Comparison of ENCODE assay signal across 18 cellular contexts in the genomic region with DNA sequence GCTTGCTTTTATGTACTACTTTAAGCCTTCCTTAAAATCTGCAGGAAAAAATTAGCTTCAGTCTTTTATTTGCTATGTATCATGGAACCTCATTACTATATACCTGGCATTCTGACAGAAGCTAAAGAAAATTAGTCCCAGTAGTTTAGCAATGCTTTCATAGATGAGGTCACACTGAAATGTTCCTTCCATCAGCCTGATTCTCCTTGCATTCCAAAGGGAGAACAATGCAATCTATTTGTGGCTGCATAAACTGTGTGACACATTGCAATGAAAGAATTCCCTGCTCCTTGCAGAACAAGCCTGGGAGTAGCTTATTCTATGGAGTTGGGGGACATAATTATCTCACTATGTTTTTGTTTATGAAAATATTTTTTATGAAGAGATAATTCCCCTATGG.
DNase-seq lines count a peak whose midpoint lies in the region; ATAC-seq and TF ChIP-seq lines count a peak whose summit lies in the region.
"Had no signal": no experiment of that assay in that cellular context is flagged by ENCODE, and none has a peak within 500 bp of the region (broad histone marks: within the 10 kb centered on the region; RNA-seq: fewer than 3 reads in every experiment).

No MANE protein-coding gene starts in this region.

- H3K27ac Mint-ChIP-seq in natural killer cell = no peak overlapping the region
- H3K27ac Mint-ChIP-seq: activated naive CD4-positive, alpha-beta T cell treated with anti-CD3 and anti-CD28 coated beads, Interleukin-2, amount 50 U/mL, for 24 hours; CD14-positive monocyte; T-helper 1 cell treated with Interleukin-12 subunit alpha and Interleukin-12 subunit beta and Interleukin-4 antibody, amounts not matched to agents 30 μg/mL and 1 μg/mL, for 36 hours had no signal

- H3K9me3 Mint-ChIP-seq in natural killer cell = peaks cover 17% of the 10 kb centered on the region in 2 donors

- peaks cover 7% of the 10 kb centered on the region for H3K36me3 Mint-ChIP-seq in natural killer cell
- H3K36me3 Mint-ChIP-seq: activated naive CD4-positive, alpha-beta T cell treated with anti-CD3 and anti-CD28 coated beads, Interleukin-2, amount 50 U/mL, for 24 hours; CD14-positive monocyte had no signal

- H3K4me1 Mint-ChIP-seq in natural killer cell = no peaks in the 10 kb centered on the region
- H3K4me1 Mint-ChIP-seq: activated naive CD4-positive, alpha-beta T cell treated with anti-CD3 and anti-CD28 coated beads, Interleukin-2, amount 50 U/mL, for 24 hours; CD14-positive monocyte had no signal

- no peaks in the 10 kb centered on the region for H3K27me3 Mint-ChIP-seq in natural killer cell (ENCODE audit: low read depth in 2 of 2)
- H3K27me3 Mint-ChIP-seq: activated naive CD4-positive, alpha-beta T cell treated with anti-CD3 and anti-CD28 coated beads, Interleukin-2, amount 50 U/mL, for 24 hours had no signal

- intact Hi-C loops in left ventricle myocardium superior (cut with micrococcal nuclease) (no loop called here), natural killer cell (cut with micrococcal nuclease) (no loop called here)

- TF ChIP-seq CTCF in natural killer cell (IDR thresholded peaks at IDR 0.05) = no peak

- DNase-seq in LHCN-M2 (ENCODE audit: low read depth) = peak; percentile 92
- peak; percentile 4 for DNase-seq in cerebellar cortex (ENCODE audit: low spot score)
- DNase-seq in left ventricle myocardium superior = no peak
- DNase-seq in renal cortical epithelial cell (ENCODE audit: low read depth) = peak; percentile 70
- no peak for DNase-seq in natural killer cell
- no peak for DNase-seq in stimulated activated CD4-positive, alpha-beta T cell treated with anti-CD3 and anti-CD28 coated beads, Interleukin-15, amount 100 ng/mL, for 24 hours
- DNase-seq in NCI-H69 (lab: John Stamatoyannopoulos, UW) = no peak
- DNase-seq: activated CD4-positive, alpha-beta T cell treated with anti-CD3 and anti-CD28 coated beads for 1 hour; DMS79; erythroblast; NCI-H510A treated with DMSO at 0.1 percent for 48 hours; stimulated activated CD4-positive, alpha-beta T cell treated with anti-CD3 and anti-CD28 coated beads, Interleukin-2, amount 100 ng/mL, for 24 hours; stimulated activated CD8-positive, alpha-beta memory T cell treated with anti-CD3 and anti-CD28 coated beads, Interleukin-4, amount 100 ng/mL, for 48 hours had no signal

- ATAC-seq in left ventricle myocardium superior (peak; percentile 61), natural killer cell (no peak), GM18519 (IDR thresholded peaks at IDR 0.05; ENCODE audit: low FRiP score, unreplicated experiment) (no peak)
- ATAC-seq: Panc1 had no signal

- H3K4me3 Mint-ChIP-seq in natural killer cell = no peak overlapping the region
- H3K4me3 Mint-ChIP-seq: activated naive CD4-positive, alpha-beta T cell treated with anti-CD3 and anti-CD28 coated beads, Interleukin-2, amount 50 U/mL, for 24 hours; CD14-positive monocyte; T-helper 1 cell treated with Interleukin-12 subunit alpha and Interleukin-12 subunit beta and Interleukin-4 antibody, amounts not matched to agents 30 μg/mL and 1 μg/mL, for 36 hours had no signal

Comparison
In these comparisons a context has a peak if more than half of its experiments do, and no peak if none do; other contexts are left out.
1. DNase-seq: peak in LHCN-M2 (single experiment), cerebellar cortex (single experiment) and renal cortical epithelial cell (single experiment); none in left ventricle myocardium superior (single experiment), natural killer cell (single experiment), stimulated activated CD4-positive, alpha-beta T cell treated with anti-CD3 and anti-CD28 coated beads, Interleukin-15, amount 100 ng/mL, for 24 hours (single experiment) and NCI-H69 (single experiment).